14 cellular contexts compared by ENCODE assay signal in the genomic region with DNA sequence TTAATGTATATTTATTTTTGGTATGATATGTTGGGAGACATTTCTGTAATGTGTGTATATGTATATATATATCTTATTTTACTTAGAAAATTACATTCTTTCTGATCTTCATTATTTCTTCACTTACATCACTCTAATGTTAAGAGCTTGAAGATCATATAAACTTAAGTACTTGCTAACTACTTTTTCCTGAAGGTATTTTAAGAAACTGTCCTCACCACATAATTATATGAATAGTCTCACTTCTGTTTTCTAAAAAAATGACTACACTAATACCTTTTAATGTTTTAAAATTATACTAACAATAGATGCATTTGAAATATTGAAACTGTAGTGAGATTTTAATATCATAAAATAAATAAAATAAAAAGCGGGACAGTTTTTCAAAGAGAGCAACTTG.
"Had no signal": no experiment of that assay in that cellular context is flagged by ENCODE, and none has a peak within 500 bp of the region (broad histone marks: within the 10 kb centered on the region; RNA-seq: fewer than 3 reads in every experiment).

No MANE protein-coding gene starts in this region.

- ATAC-seq: activated T-helper 17 cell treated with anti-CD3 and anti-CD28 coated beads, Interleukin-2, amount 50 U/mL, for 72 hours; foreskin keratinocyte; left colon; pancreas; stimulated activated naive CD8-positive, alpha-beta T cell treated with anti-CD3 and anti-CD28 coated beads, Interleukin-15, Interleukin-2, amounts not matched to agents 100 U/mL and 50 U/mL, for 24 hours; upper lobe of right lung; WTC11 had no signal

- DNase-seq: activated CD4-positive, alpha-beta T cell treated with anti-CD3 and anti-CD28 coated beads for 48 hours; activated naive CD4-positive, alpha-beta T cell treated with anti-CD3 and anti-CD28 coated beads for 36 hours; colonic mucosa; effector CD4-positive, alpha-beta T cell; foreskin keratinocyte; left colon; naive B cell; pancreas; stimulated activated CD4-positive, alpha-beta T cell treated with anti-CD3 and anti-CD28 coated beads, Interleukin-12 subunit alpha, Interleukin-12 subunit beta, amount 100 ng/mL, for 4 hours; stimulated activated CD4-positive, alpha-beta T cell treated with anti-CD3 and anti-CD28 coated beads, Interleukin-2, amount 100 ng/mL, for 48 hours; stimulated activated naive CD8-positive, alpha-beta T cell treated with anti-CD3 and anti-CD28 coated beads, Interleukin-15, Interleukin-2, amounts not matched to agents 100 U/mL and 50 U/mL, for 24 hours; upper lobe of right lung had no signal
